Comparison of ENCODE assay signal across 30 cellular contexts in the genomic region with DNA sequence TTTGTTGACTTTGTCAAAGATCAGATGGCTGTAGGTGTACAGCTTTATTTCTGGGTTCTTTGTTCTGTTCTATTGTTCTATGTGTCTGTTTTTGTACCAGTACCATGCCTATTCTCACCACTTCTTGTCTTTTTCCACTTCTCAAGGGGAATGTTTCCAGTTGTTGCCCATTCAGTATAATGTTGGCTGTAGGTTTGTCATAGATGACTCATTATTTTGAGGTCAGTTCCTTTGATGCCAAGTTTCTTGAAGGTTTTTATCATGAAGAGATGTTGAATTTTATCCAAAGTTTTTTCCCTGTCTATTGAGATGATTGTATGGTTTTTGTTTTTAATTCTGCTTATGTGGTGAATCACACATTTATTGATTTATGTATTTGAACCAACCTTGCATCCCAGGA.
"Had no signal": no experiment of that assay in that cellular context is flagged by ENCODE, and none has a peak within 500 bp of the region (broad histone marks: within the 10 kb centered on the region; RNA-seq: fewer than 3 reads in every experiment).

No MANE protein-coding gene starts in this region.

- H3K4me1 Mint-ChIP-seq: activated CD4-positive, alpha-beta T cell treated with anti-CD3 and anti-CD28 coated beads for 36 hours; activated CD8-positive, alpha-beta memory T cell treated with anti-CD3 and anti-CD28 coated beads, Interleukin-2, amount 10 ng/mL, durations not matched to agents 7 days and 5 days; brain; immature natural killer cell; nephron had no signal

- H3K27ac Mint-ChIP-seq: activated CD4-positive, alpha-beta T cell treated with anti-CD3 and anti-CD28 coated beads for 36 hours; activated CD8-positive, alpha-beta memory T cell treated with anti-CD3 and anti-CD28 coated beads, Interleukin-2, amount 10 ng/mL, durations not matched to agents 7 days and 5 days; activated CD8-positive, alpha-beta T cell treated with anti-CD3 and anti-CD28 coated beads, Interleukin-2, amount 10 ng/mL, durations not matched to agents 7 days and 5 days; activated naive CD8-positive, alpha-beta T cell; activated T-cell treated with anti-CD3 and anti-CD28 coated beads, Interleukin-2, amount 50 U/mL, for 72 hours; brain; effector memory CD8-positive, alpha-beta T cell; immature natural killer cell; nephron; T-helper 2 cell treated with Interferon-gamma antibody and Interleukin-4, amounts not matched to agents 5 μg/mL and 100 μg/mL, for 36 hours had no signal

- DNase-seq: activated CD4-positive, alpha-beta T cell treated with anti-CD3 and anti-CD28 coated beads for 36 hours; activated CD4-positive, CD25-positive, alpha-beta regulatory T cell; activated CD8-positive, alpha-beta memory T cell treated with anti-CD3 and anti-CD28 coated beads, Interleukin-2, amount 10 ng/mL, durations not matched to agents 7 days and 5 days; activated CD8-positive, alpha-beta T cell treated with anti-CD3 and anti-CD28 coated beads, Interleukin-2, amount 10 ng/mL, durations not matched to agents 7 days and 5 days; activated effector memory CD4-positive, alpha-beta T cell treated with Interleukin-2 at 50 U/mL for 16 hours; activated naive CD4-positive, alpha-beta T cell treated with Interleukin-2 at 50 U/mL for 16 hours; activated T-cell treated with anti-CD3 and anti-CD28 coated beads for 4 hours; activated T-cell treated with anti-CD3 and anti-CD28 coated beads, Interleukin-2, amount 50 U/mL, for 72 hours; anterior cingulate cortex; cortex of kidney; effector memory CD8-positive, alpha-beta T cell; erythroblast; heart left ventricle; hypothalamus; immature natural killer cell; left lung; posterior cingulate gyrus; stimulated activated CD4-positive, alpha-beta T cell treated with anti-CD3 and anti-CD28 coated beads, Interleukin-12 subunit alpha, Interleukin-12 subunit beta, amount 100 ng/mL, for 4 hours; stimulated activated CD4-positive, alpha-beta T cell treated with anti-CD3 and anti-CD28 coated beads, Interleukin-4, amount 100 ng/mL, for 1 hour; stimulated activated naive CD8-positive, alpha-beta T cell treated with anti-CD3 and anti-CD28 coated beads, Interleukin-15, Interleukin-2, amounts not matched to agents 100 U/mL and 50 U/mL, for 24 hours; T-helper 1 cell; testis; transverse colon had no signal

- H3K9me3 ChIP-seq: left lung, testis, transverse colon had no signal

- H3K9me3 Mint-ChIP-seq: immature natural killer cell; T-helper 2 cell treated with Interferon-gamma antibody and Interleukin-4, amounts not matched to agents 5 μg/mL and 100 μg/mL, for 36 hours had no signal

- H3K4me3 ChIP-seq: heart left ventricle, left lung, lung, skin epidermis, testis, transverse colon had no signal

- H3K27ac ChIP-seq: heart left ventricle, left lung, skin epidermis, testis, transverse colon had no signal

- H3K4me1 ChIP-seq: heart left ventricle, left lung, testis, transverse colon had no signal

- H3K36me3 ChIP-seq: heart left ventricle, left lung, transverse colon had no signal

- H3K36me3 Mint-ChIP-seq: activated CD8-positive, alpha-beta memory T cell treated with anti-CD3 and anti-CD28 coated beads, Interleukin-2, amount 10 ng/mL, durations not matched to agents 7 days and 5 days; activated naive CD8-positive, alpha-beta T cell; brain; immature natural killer cell had no signal

- H3K27me3 ChIP-seq: left lung, testis, transverse colon had no signal

- H3K4me3 Mint-ChIP-seq: activated CD4-positive, alpha-beta T cell treated with anti-CD3 and anti-CD28 coated beads for 36 hours; activated CD8-positive, alpha-beta memory T cell treated with anti-CD3 and anti-CD28 coated beads, Interleukin-2, amount 10 ng/mL, durations not matched to agents 7 days and 5 days; activated CD8-positive, alpha-beta T cell treated with anti-CD3 and anti-CD28 coated beads, Interleukin-2, amount 10 ng/mL, durations not matched to agents 7 days and 5 days; activated naive CD8-positive, alpha-beta T cell; activated T-cell treated with anti-CD3 and anti-CD28 coated beads, Interleukin-2, amount 50 U/mL, for 72 hours; brain; effector memory CD8-positive, alpha-beta T cell; immature natural killer cell; nephron; T-helper 2 cell treated with Interferon-gamma antibody and Interleukin-4, amounts not matched to agents 5 μg/mL and 100 μg/mL, for 36 hours had no signal

- ATAC-seq: activated CD4-positive, alpha-beta T cell treated with anti-CD3 and anti-CD28 coated beads for 36 hours; activated CD8-positive, alpha-beta memory T cell treated with anti-CD3 and anti-CD28 coated beads, Interleukin-2, amount 10 ng/mL, durations not matched to agents 7 days and 5 days; activated CD8-positive, alpha-beta T cell treated with anti-CD3 and anti-CD28 coated beads, Interleukin-2, amount 10 ng/mL, durations not matched to agents 7 days and 5 days; activated T-cell treated with anti-CD3 and anti-CD28 coated beads, Interleukin-2, amount 50 U/mL, for 72 hours; effector memory CD8-positive, alpha-beta T cell; heart left ventricle; left lung; sciatic nerve; stimulated activated naive CD8-positive, alpha-beta T cell treated with anti-CD3 and anti-CD28 coated beads, Interleukin-15, Interleukin-2, amounts not matched to agents 100 U/mL and 50 U/mL, for 24 hours had no signal
